ENCODE assay signal across 35 cellular contexts in genomic region chrX:39787999-39788398, GRCh38.
"Had no signal": no experiment of that assay in that cellular context is flagged by ENCODE, and none has a peak within 500 bp of the region (broad histone marks: within the 10 kb centered on the region; RNA-seq: fewer than 3 reads in every experiment).

No MANE protein-coding gene starts in this region.

- H3K27me3 ChIP-seq: ascending aorta, cardiac muscle cell had no signal

- H3K4me1 Mint-ChIP-seq: activated CD4-positive, alpha-beta memory T cell treated with anti-CD3 and anti-CD28 coated beads, Interleukin-2, amount 10 ng/mL, durations not matched to agents 7 days and 5 days; activated CD4-positive, alpha-beta T cell treated with anti-CD3 and anti-CD28 coated beads, Interleukin-2, amount 10 ng/mL, durations not matched to agents 7 days and 5 days; activated CD8-positive, alpha-beta memory T cell treated with anti-CD3 and anti-CD28 coated beads, Interleukin-2, amount 10 ng/mL, durations not matched to agents 7 days and 5 days; activated naive CD4-positive, alpha-beta T cell treated with anti-CD3 and anti-CD28 coated beads, Interleukin-2, amount 50 U/mL, for 24 hours; activated naive CD8-positive, alpha-beta T cell treated with anti-CD3 and anti-CD28 coated beads, Interleukin-2, amount 10 ng/mL, durations not matched to agents 7 days and 5 days; central memory CD8-positive, alpha-beta T cell; T-cell; T-helper 17 cell had no signal

- H3K36me3 ChIP-seq: ascending aorta, cardiac muscle cell, WERI-Rb-1 had no signal

- H3K4me3 ChIP-seq: ascending aorta, cardiac muscle cell had no signal

- DNase-seq: activated CD4-positive, alpha-beta memory T cell treated with anti-CD3 and anti-CD28 coated beads, Interleukin-2, amount 10 ng/mL, durations not matched to agents 7 days and 5 days; activated CD4-positive, alpha-beta T cell treated with anti-CD3 and anti-CD28 coated beads for 1 hour; activated CD4-positive, alpha-beta T cell treated with anti-CD3 and anti-CD28 coated beads for 36 hours; activated CD4-positive, alpha-beta T cell treated with anti-CD3 and anti-CD28 coated beads for 48 hours; activated CD4-positive, alpha-beta T cell treated with anti-CD3 and anti-CD28 coated beads, Interleukin-2, amount 10 ng/mL, durations not matched to agents 7 days and 5 days; activated CD4-positive, alpha-beta T cell treated with anti-CD3 and anti-CD28 coated beads, Interleukin-2, amount 50 U/mL, for 48 hours; activated CD4-positive, CD25-positive, alpha-beta regulatory T cell; activated CD8-positive, alpha-beta memory T cell treated with anti-CD3 and anti-CD28 coated beads for 24 hours; activated CD8-positive, alpha-beta memory T cell treated with anti-CD3 and anti-CD28 coated beads, Interleukin-2, amount 10 ng/mL, durations not matched to agents 7 days and 5 days; activated CD8-positive, alpha-beta memory T cell treated with anti-CD3 and anti-CD28 coated beads, Interleukin-2, amount 50 U/mL, for 48 hours; activated CD8-positive, alpha-beta T cell treated with anti-CD3 and anti-CD28 coated beads, Interleukin-2, amount 10 ng/mL, durations not matched to agents 7 days and 5 days; activated effector memory CD4-positive, alpha-beta T cell treated with Interleukin-2 at 50 U/mL for 16 hours; activated gamma-delta T cell; activated naive CD4-positive, alpha-beta T cell treated with anti-CD3 and anti-CD28 coated beads, Interleukin-2, amount 10 ng/mL, durations not matched to agents 7 days and 5 days; activated naive CD4-positive, alpha-beta T cell treated with Interleukin-2 at 50 U/mL for 16 hours; activated naive CD8-positive, alpha-beta T cell treated with anti-CD3 and anti-CD28 coated beads, Interleukin-2, amount 10 ng/mL, durations not matched to agents 7 days and 5 days; activated naive CD8-positive, alpha-beta T cell treated with anti-CD3 and anti-CD28 coated beads, Interleukin-2, amount 50 U/mL, for 24 hours; activated T-cell treated with anti-CD3 and anti-CD28 coated beads, Interleukin-2, amount 50 U/mL, for 24 hours; activated T-cell treated with anti-CD3 and anti-CD28 coated beads, Interleukin-2, amount 50 U/mL, for 48 hours; amygdala; anterior cingulate cortex; cerebellar nuclear complex; T-cell; T-helper 17 cell; T-helper 9 cell; WERI-Rb-1 had no signal

- H3K4me1 ChIP-seq: ascending aorta had no signal

- H3K27me3 Mint-ChIP-seq: activated CD4-positive, alpha-beta memory T cell treated with anti-CD3 and anti-CD28 coated beads, Interleukin-2, amount 10 ng/mL, durations not matched to agents 7 days and 5 days; activated CD4-positive, alpha-beta T cell treated with anti-CD3 and anti-CD28 coated beads for 36 hours; activated CD4-positive, alpha-beta T cell treated with anti-CD3 and anti-CD28 coated beads, Interleukin-2, amount 10 ng/mL, durations not matched to agents 7 days and 5 days; activated CD8-positive, alpha-beta memory T cell treated with anti-CD3 and anti-CD28 coated beads, Interleukin-2, amount 10 ng/mL, durations not matched to agents 7 days and 5 days; activated naive CD4-positive, alpha-beta T cell treated with anti-CD3 and anti-CD28 coated beads, Interleukin-2, amount 10 ng/mL, durations not matched to agents 7 days and 5 days; activated naive CD4-positive, alpha-beta T cell treated with anti-CD3 and anti-CD28 coated beads, Interleukin-2, amount 50 U/mL, for 24 hours; activated naive CD8-positive, alpha-beta T cell; activated naive CD8-positive, alpha-beta T cell treated with anti-CD3 and anti-CD28 coated beads, Interleukin-2, amount 50 U/mL, for 24 hours; central memory CD8-positive, alpha-beta T cell; T-cell; T-helper 17 cell had no signal

- H3K27ac ChIP-seq: ascending aorta, cardiac muscle cell, WERI-Rb-1 had no signal

- H3K27ac Mint-ChIP-seq: activated CD4-positive, alpha-beta memory T cell treated with anti-CD3 and anti-CD28 coated beads, Interleukin-2, amount 10 ng/mL, durations not matched to agents 7 days and 5 days; activated CD4-positive, alpha-beta T cell treated with anti-CD3 and anti-CD28 coated beads for 36 hours; activated CD4-positive, alpha-beta T cell treated with anti-CD3 and anti-CD28 coated beads, Interleukin-2, amount 10 ng/mL, durations not matched to agents 7 days and 5 days; activated CD8-positive, alpha-beta memory T cell treated with anti-CD3 and anti-CD28 coated beads, Interleukin-2, amount 10 ng/mL, durations not matched to agents 7 days and 5 days; activated CD8-positive, alpha-beta T cell treated with anti-CD3 and anti-CD28 coated beads, Interleukin-2, amount 10 ng/mL, durations not matched to agents 7 days and 5 days; activated naive CD4-positive, alpha-beta T cell treated with anti-CD3 and anti-CD28 coated beads, Interleukin-2, amount 10 ng/mL, durations not matched to agents 7 days and 5 days; activated naive CD4-positive, alpha-beta T cell treated with anti-CD3 and anti-CD28 coated beads, Interleukin-2, amount 50 U/mL, for 24 hours; activated naive CD8-positive, alpha-beta T cell; activated naive CD8-positive, alpha-beta T cell treated with anti-CD3 and anti-CD28 coated beads, Interleukin-2, amount 10 ng/mL, durations not matched to agents 7 days and 5 days; activated naive CD8-positive, alpha-beta T cell treated with anti-CD3 and anti-CD28 coated beads, Interleukin-2, amount 50 U/mL, for 24 hours; activated T-cell treated with anti-CD3 and anti-CD28 coated beads, Interleukin-2, amount 50 U/mL, for 24 hours; activated T-helper 2 cell treated with anti-CD3 and anti-CD28 coated beads, Interferon-gamma antibody, Interleukin-2, Interleukin-4, amounts not matched to agents 10 μg/mL and 5 μg/mL and 100 μg/mL, durations not matched to agents 14 hours and 24 hours and 36 hours; brain; T-cell; T-helper 17 cell; T-helper 2 cell treated with Interferon-gamma antibody and Interleukin-4, amounts not matched to agents 5 μg/mL and 100 μg/mL, for 36 hours; WTC11 had no signal

- H3K9me3 ChIP-seq: ascending aorta had no signal

- H3K4me3 Mint-ChIP-seq: activated CD4-positive, alpha-beta memory T cell treated with anti-CD3 and anti-CD28 coated beads, Interleukin-2, amount 10 ng/mL, durations not matched to agents 7 days and 5 days; activated CD4-positive, alpha-beta T cell treated with anti-CD3 and anti-CD28 coated beads for 36 hours; activated CD4-positive, alpha-beta T cell treated with anti-CD3 and anti-CD28 coated beads, Interleukin-2, amount 10 ng/mL, durations not matched to agents 7 days and 5 days; activated CD8-positive, alpha-beta memory T cell treated with anti-CD3 and anti-CD28 coated beads, Interleukin-2, amount 10 ng/mL, durations not matched to agents 7 days and 5 days; activated CD8-positive, alpha-beta T cell treated with anti-CD3 and anti-CD28 coated beads, Interleukin-2, amount 10 ng/mL, durations not matched to agents 7 days and 5 days; activated naive CD4-positive, alpha-beta T cell treated with anti-CD3 and anti-CD28 coated beads, Interleukin-2, amount 10 ng/mL, durations not matched to agents 7 days and 5 days; activated naive CD4-positive, alpha-beta T cell treated with anti-CD3 and anti-CD28 coated beads, Interleukin-2, amount 50 U/mL, for 24 hours; activated naive CD8-positive, alpha-beta T cell; activated naive CD8-positive, alpha-beta T cell treated with anti-CD3 and anti-CD28 coated beads, Interleukin-2, amount 10 ng/mL, durations not matched to agents 7 days and 5 days; activated naive CD8-positive, alpha-beta T cell treated with anti-CD3 and anti-CD28 coated beads, Interleukin-2, amount 50 U/mL, for 24 hours; activated T-cell treated with anti-CD3 and anti-CD28 coated beads, Interleukin-2, amount 50 U/mL, for 24 hours; brain; central memory CD8-positive, alpha-beta T cell; T-cell; T-helper 17 cell; T-helper 2 cell treated with Interferon-gamma antibody and Interleukin-4, amounts not matched to agents 5 μg/mL and 100 μg/mL, for 36 hours; WTC11 had no signal

- H3K9me3 Mint-ChIP-seq: activated CD4-positive, alpha-beta memory T cell treated with anti-CD3 and anti-CD28 coated beads, Interleukin-2, amount 10 ng/mL, durations not matched to agents 7 days and 5 days; activated naive CD4-positive, alpha-beta T cell treated with anti-CD3 and anti-CD28 coated beads, Interleukin-2, amount 10 ng/mL, durations not matched to agents 7 days and 5 days; activated naive CD4-positive, alpha-beta T cell treated with anti-CD3 and anti-CD28 coated beads, Interleukin-2, amount 50 U/mL, for 24 hours; activated naive CD8-positive, alpha-beta T cell treated with anti-CD3 and anti-CD28 coated beads, Interleukin-2, amount 10 ng/mL, durations not matched to agents 7 days and 5 days; activated naive CD8-positive, alpha-beta T cell treated with anti-CD3 and anti-CD28 coated beads, Interleukin-2, amount 50 U/mL, for 24 hours; activated T-cell treated with anti-CD3 and anti-CD28 coated beads, Interleukin-2, amount 50 U/mL, for 24 hours; activated T-helper 2 cell treated with anti-CD3 and anti-CD28 coated beads, Interferon-gamma antibody, Interleukin-2, Interleukin-4, amounts not matched to agents 10 μg/mL and 5 μg/mL and 100 μg/mL, durations not matched to agents 14 hours and 24 hours and 36 hours; central memory CD8-positive, alpha-beta T cell; T-cell; T-helper 2 cell treated with Interferon-gamma antibody and Interleukin-4, amounts not matched to agents 5 μg/mL and 100 μg/mL, for 36 hours; WTC11 had no signal

- H3K36me3 Mint-ChIP-seq: activated CD8-positive, alpha-beta memory T cell treated with anti-CD3 and anti-CD28 coated beads, Interleukin-2, amount 10 ng/mL, durations not matched to agents 7 days and 5 days; activated naive CD4-positive, alpha-beta T cell treated with anti-CD3 and anti-CD28 coated beads, Interleukin-2, amount 10 ng/mL, durations not matched to agents 7 days and 5 days; activated naive CD4-positive, alpha-beta T cell treated with anti-CD3 and anti-CD28 coated beads, Interleukin-2, amount 50 U/mL, for 24 hours; activated naive CD8-positive, alpha-beta T cell; activated naive CD8-positive, alpha-beta T cell treated with anti-CD3 and anti-CD28 coated beads, Interleukin-2, amount 10 ng/mL, durations not matched to agents 7 days and 5 days; brain; T-cell; WTC11 had no signal
